In genomic region chr1:207440634-207441033, GRCh38 we compare ENCODE assay signal across 2 cellular contexts.
A peak's percentile ranks its signal among the peaks of the same experiment; 100 is the strongest.
TF ChIP-seq lines count a peak whose summit lies in the region.

No MANE protein-coding gene starts in this region.

TF ChIP-seq in GM23338, 12 proteins besides CTCF, POLR2A, EP300 and RAD21:
- TF ChIP-seq ZNF331 (CRISPR knock-in tag; IDR thresholded peaks at IDR 0.05; ENCODE audit: low read depth), result no peak
- no peak for TF ChIP-seq ZNF462 (CRISPR knock-in tag; IDR thresholded peaks at IDR 0.05)
- no peak for TF ChIP-seq EZH2phosphoT487 (IDR thresholded peaks at IDR 0.05; ENCODE audit: unreplicated experiment)
- TF ChIP-seq CREB1 (CRISPR knock-in tag; IDR thresholded peaks at IDR 0.05; ENCODE audit: low read depth), result no peak
- TF ChIP-seq, protein P1, sequence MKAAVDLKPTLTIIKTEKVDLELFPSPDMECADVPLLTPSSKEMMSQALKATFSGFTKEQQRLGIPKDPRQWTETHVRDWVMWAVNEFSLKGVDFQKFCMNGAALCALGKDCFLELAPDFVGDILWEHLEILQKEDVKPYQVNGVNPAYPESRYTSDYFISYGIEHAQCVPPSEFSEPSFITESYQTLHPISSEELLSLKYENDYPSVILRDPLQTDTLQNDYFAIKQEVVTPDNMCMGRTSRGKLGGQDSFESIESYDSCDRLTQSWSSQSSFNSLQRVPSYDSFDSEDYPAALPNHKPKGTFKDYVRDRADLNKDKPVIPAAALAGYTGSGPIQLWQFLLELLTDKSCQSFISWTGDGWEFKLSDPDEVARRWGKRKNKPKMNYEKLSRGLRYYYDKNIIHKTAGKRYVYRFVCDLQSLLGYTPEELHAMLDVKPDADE (IDR thresholded peaks at IDR 0.05), result no peak
- no peak for TF ChIP-seq EZH2 (IDR thresholded peaks at IDR 0.05; ENCODE audit: low read depth, unreplicated experiment)
- TF ChIP-seq REST (IDR thresholded peaks at IDR 0.05; ENCODE audit: unreplicated experiment), result no peak
- TF ChIP-seq STAT1 (IDR thresholded peaks at IDR 0.05; ENCODE audit: unreplicated experiment), result no peak
- no peak for TF ChIP-seq POLR2AphosphoS5 (IDR thresholded peaks at IDR 0.05; ENCODE audit: low read depth)
- no peak for TF ChIP-seq ZNF114 (CRISPR knock-in tag; IDR thresholded peaks at IDR 0.05)
- no peak for TF ChIP-seq JUNB (IDR thresholded peaks at IDR 0.05; ENCODE audit: unreplicated experiment)
- TF ChIP-seq NANOG (IDR thresholded peaks at IDR 0.05; ENCODE audit: borderline replicate concordance), result no peak

TF ChIP-seq in K562, 482 proteins besides CTCF, POLR2A, EP300 and RAD21 (continues in another document):
- no peak for TF ChIP-seq DLX4 (CRISPR knock-in tag; IDR thresholded peaks at IDR 0.05)
- no peak for TF ChIP-seq CBFB (CRISPR knock-in tag; IDR thresholded peaks at IDR 0.05)
- no peak for TF ChIP-seq POLR3A (IDR thresholded peaks at IDR 0.05; ENCODE audit: borderline replicate concordance, extremely low read depth, insufficient read depth, insufficient read length)
- TF ChIP-seq U2AF2 (optimal IDR thresholded peaks at IDR 0.05; ENCODE audit: low read depth, low read length), result no peak
- TF ChIP-seq TFAM (CRISPR knock-in tag; conservative IDR thresholded peaks at IDR 0.05), result no peak
- no peak for TF ChIP-seq NUFIP1 (IDR thresholded peaks at IDR 0.05; ENCODE audit: partially characterized antibody)
- TF ChIP-seq ZNF12 (CRISPR knock-in tag; IDR thresholded peaks at IDR 0.05), result no peak
- TF ChIP-seq ARID1B (IDR thresholded peaks at IDR 0.05), result 0 out of 2 replicates have a peak, but pooled peaks have one; percentile 18
- TF ChIP-seq CSDE1 (IDR thresholded peaks at IDR 0.05), result no peak
- TF ChIP-seq, protein P2, sequence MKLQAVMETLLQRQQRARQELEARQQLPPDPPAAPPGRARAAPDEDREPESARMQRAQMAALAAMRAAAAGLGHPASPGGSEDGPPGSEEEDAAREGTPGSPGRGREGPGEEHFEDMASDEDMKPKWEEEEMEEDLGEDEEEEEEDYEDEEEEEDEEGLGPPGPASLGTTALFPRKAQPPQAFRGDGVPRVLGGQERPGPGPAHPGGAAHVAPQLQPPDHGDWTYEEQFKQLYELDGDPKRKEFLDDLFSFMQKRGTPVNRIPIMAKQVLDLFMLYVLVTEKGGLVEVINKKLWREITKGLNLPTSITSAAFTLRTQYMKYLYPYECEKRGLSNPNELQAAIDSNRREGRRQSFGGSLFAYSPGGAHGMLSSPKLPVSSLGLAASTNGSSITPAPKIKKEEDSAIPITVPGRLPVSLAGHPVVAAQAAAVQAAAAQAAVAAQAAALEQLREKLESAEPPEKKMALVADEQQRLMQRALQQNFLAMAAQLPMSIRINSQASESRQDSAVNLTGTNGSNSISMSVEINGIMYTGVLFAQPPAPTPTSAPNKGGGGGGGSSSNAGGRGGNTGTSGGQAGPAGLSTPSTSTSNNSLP (IDR thresholded peaks at IDR 0.05; ENCODE audit: borderline replicate concordance, low read depth, low read length), result no peak
- no peak for TF ChIP-seq XRCC3 (IDR thresholded peaks at IDR 0.05)
- no peak for TF ChIP-seq BCL6 (CRISPR knock-in tag; IDR thresholded peaks at IDR 0.05)
- TF ChIP-seq ZFP91 (CRISPR knock-in tag; IDR thresholded peaks at IDR 0.05), result no peak
- peak; percentile 67; the same call in 1 of the 2 replicates for TF ChIP-seq ZNF79 (CRISPR knock-in tag; IDR thresholded peaks at IDR 0.05; ENCODE audit: low read depth)
- no peak for TF ChIP-seq DDX20 (tag; IDR thresholded peaks at IDR 0.05; ENCODE audit: low read depth)
- peak; percentile 49; the same call in 1 of the 2 replicates for TF ChIP-seq TEAD4 (IDR thresholded peaks at IDR 0.05; ENCODE audit: low read length)
- TF ChIP-seq TEAD4 (CRISPR knock-in tag; IDR thresholded peaks at IDR 0.05; ENCODE audit: borderline replicate concordance), result no peak
- no peak for TF ChIP-seq PATZ1 (CRISPR knock-in tag; IDR thresholded peaks at IDR 0.05; ENCODE audit: borderline replicate concordance)
- no peak for TF ChIP-seq ID3 (CRISPR knock-in tag; IDR thresholded peaks at IDR 0.05)
- no peak for TF ChIP-seq ID3 (tag; IDR thresholded peaks at IDR 0.05)
- TF ChIP-seq, protein P3, sequence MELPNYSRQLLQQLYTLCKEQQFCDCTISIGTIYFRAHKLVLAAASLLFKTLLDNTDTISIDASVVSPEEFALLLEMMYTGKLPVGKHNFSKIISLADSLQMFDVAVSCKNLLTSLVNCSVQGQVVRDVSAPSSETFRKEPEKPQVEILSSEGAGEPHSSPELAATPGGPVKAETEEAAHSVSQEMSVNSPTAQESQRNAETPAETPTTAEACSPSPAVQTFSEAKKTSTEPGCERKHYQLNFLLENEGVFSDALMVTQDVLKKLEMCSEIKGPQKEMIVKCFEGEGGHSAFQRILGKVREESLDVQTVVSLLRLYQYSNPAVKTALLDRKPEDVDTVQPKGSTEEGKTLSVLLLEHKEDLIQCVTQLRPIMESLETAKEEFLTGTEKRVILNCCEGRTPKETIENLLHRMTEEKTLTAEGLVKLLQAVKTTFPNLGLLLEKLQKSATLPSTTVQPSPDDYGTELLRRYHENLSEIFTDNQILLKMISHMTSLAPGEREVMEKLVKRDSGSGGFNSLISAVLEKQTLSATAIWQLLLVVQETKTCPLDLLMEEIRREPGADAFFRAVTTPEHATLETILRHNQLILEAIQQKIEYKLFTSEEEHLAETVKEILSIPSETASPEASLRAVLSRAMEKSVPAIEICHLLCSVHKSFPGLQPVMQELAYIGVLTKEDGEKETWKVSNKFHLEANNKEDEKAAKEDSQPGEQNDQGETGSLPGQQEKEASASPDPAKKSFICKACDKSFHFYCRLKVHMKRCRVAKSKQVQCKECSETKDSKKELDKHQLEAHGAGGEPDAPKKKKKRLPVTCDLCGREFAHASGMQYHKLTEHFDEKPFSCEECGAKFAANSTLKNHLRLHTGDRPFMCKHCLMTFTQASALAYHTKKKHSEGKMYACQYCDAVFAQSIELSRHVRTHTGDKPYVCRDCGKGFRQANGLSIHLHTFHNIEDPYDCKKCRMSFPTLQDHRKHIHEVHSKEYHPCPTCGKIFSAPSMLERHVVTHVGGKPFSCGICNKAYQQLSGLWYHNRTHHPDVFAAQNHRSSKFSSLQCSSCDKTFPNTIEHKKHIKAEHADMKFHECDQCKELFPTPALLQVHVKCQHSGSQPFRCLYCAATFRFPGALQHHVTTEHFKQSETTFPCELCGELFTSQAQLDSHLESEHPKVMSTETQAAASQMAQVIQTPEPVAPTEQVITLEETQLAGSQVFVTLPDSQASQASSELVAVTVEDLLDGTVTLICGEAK (IDR thresholded peaks at IDR 0.05), result 0 out of 2 replicates have a peak, but pooled peaks have one; percentile 32
- TF ChIP-seq, protein P3 (CRISPR knock-in tag; IDR thresholded peaks at IDR 0.05), result no peak
- TF ChIP-seq SNRNP70 (optimal IDR thresholded peaks at IDR 0.05; ENCODE audit: low read depth, low read length), result no peak
- TF ChIP-seq FOXO4 (CRISPR knock-in tag; IDR thresholded peaks at IDR 0.05), result no peak
- no peak for TF ChIP-seq ZNF444 (CRISPR knock-in tag; IDR thresholded peaks at IDR 0.05)
- no peak for TF ChIP-seq ZNF75A (CRISPR knock-in tag; IDR thresholded peaks at IDR 0.05)
- TF ChIP-seq ZNF124 (CRISPR knock-in tag; IDR thresholded peaks at IDR 0.05), result no peak
- TF ChIP-seq COPS2 (conservative IDR thresholded peaks at IDR 0.05), result no peak
- TF ChIP-seq TAL1 (IDR thresholded peaks at IDR 0.05), result 0 out of 2 replicates have a peak, but pooled peaks have one; percentile 24
- TF ChIP-seq ZNF311 (CRISPR knock-in tag; IDR thresholded peaks at IDR 0.05), result no peak
- no peak for TF ChIP-seq CREB1 (IDR thresholded peaks at IDR 0.05)
- no peak for TF ChIP-seq CREB1 (CRISPR knock-in tag; IDR thresholded peaks at IDR 0.05)
- TF ChIP-seq, protein P4, sequence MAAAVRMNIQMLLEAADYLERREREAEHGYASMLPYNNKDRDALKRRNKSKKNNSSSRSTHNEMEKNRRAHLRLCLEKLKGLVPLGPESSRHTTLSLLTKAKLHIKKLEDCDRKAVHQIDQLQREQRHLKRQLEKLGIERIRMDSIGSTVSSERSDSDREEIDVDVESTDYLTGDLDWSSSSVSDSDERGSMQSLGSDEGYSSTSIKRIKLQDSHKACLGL (CRISPR knock-in tag; IDR thresholded peaks at IDR 0.05; ENCODE audit: borderline replicate concordance, poor library complexity, severe bottlenecking), result no peak
- no peak for TF ChIP-seq SP1 (CRISPR knock-in tag; IDR thresholded peaks at IDR 0.05)
- TF ChIP-seq ZNF699 (CRISPR knock-in tag; IDR thresholded peaks at IDR 0.05; ENCODE audit: insufficient replicate concordance), result no peak
- TF ChIP-seq BDP1 (IDR thresholded peaks at IDR 0.05; ENCODE audit: insufficient read depth, insufficient read length), result no peak
- peak; percentile 27; the same call in 1 of the 2 replicates for TF ChIP-seq HMBOX1 (IDR thresholded peaks at IDR 0.05)
- peak; percentile 62 for TF ChIP-seq TCF3 (CRISPR knock-in tag; IDR thresholded peaks at IDR 0.05)
- no peak for TF ChIP-seq E2F3 (CRISPR knock-in tag; IDR thresholded peaks at IDR 0.05)
- TF ChIP-seq ZNF134 (CRISPR knock-in tag; conservative IDR thresholded peaks at IDR 0.05), result no peak
- TF ChIP-seq TRIM28 (IDR thresholded peaks at IDR 0.05), result no peak
